ENCODE assay signal across 16 cellular contexts in genomic region chr7:3950249-3950648, GRCh38.
DNase-seq lines count a peak whose midpoint lies in the region; ATAC-seq lines count a peak whose summit lies in the region.
"Had no signal": no experiment of that assay in that cellular context is flagged by ENCODE, and none has a peak within 500 bp of the region (broad histone marks: within the 10 kb centered on the region; RNA-seq: fewer than 3 reads in every experiment).

No MANE protein-coding gene starts in this region.

- DNase-seq in SK-N-DZ (ENCODE audit: low spot score), result no peak
- no peak for DNase-seq in ureter (ENCODE audit: low spot score)
- no peak for DNase-seq in activated CD4-positive, CD25-positive, alpha-beta regulatory T cell treated with anti-CD3 and anti-CD28 coated beads, Interleukin-2, amount 50 U/mL, for 72 hours
- no peak for DNase-seq in NOMO-1 treated with dmso at 0.1 percent for 144 hours (lab: John Stamatoyannopoulos, UW; ENCODE audit: unreplicated experiment)
- DNase-seq: aorta; CD8-positive, alpha-beta T cell; HCEC 1CT; left cardiac atrium; NCI-H1694 treated with DMSO at 0.1 percent for 48 hours; NCI-H446 treated with DMSO at 0.1 percent for 48 hours; SHP77; T-helper 17 cell had no signal

- ATAC-seq in GM18868 (IDR thresholded peaks at IDR 0.05; ENCODE audit: unreplicated experiment), result peak; percentile 52
- peak; percentile 63 for ATAC-seq in GM21423 (IDR thresholded peaks at IDR 0.05; ENCODE audit: unreplicated experiment)
- peak; percentile 93 for ATAC-seq in HG02973 (IDR thresholded peaks at IDR 0.05; ENCODE audit: unreplicated experiment)
- ATAC-seq in HG03571 (IDR thresholded peaks at IDR 0.05; ENCODE audit: unreplicated experiment), result peak; percentile 81
- ATAC-seq: CD8-positive, alpha-beta T cell; left cardiac atrium; T-helper 17 cell had no signal
